In genomic region chr18:23837591-23837990, GRCh38 we compare ENCODE assay signal across 11 cellular contexts.
DNase-seq lines count a peak whose midpoint lies in the region; ATAC-seq and TF ChIP-seq lines count a peak whose summit lies in the region.
"Had no signal": no experiment of that assay in that cellular context is flagged by ENCODE, and none has a peak within 500 bp of the region (broad histone marks: within the 10 kb centered on the region; RNA-seq: fewer than 3 reads in every experiment).

No MANE protein-coding gene starts in this region.

- intact Hi-C loops in activated T-helper 1 cell treated with anti-CD3 and anti-CD28 coated beads, Interleukin-12 subunit alpha, Interleukin-12 subunit beta, Interleukin-2, Interleukin-4 antibody, amounts not matched to agents 30 ng/mL and 10 ng/mL and 1 ng/mL, durations not matched to agents 14 hours and 24 hours and 36 hours (cut with micrococcal nuclease) = loop anchor here (5.0 kb wide), 1 partner anchor 50 kb away; no protein-coding TSS in a partner anchor

- TF ChIP-seq CTCF in AG09309 (IDR thresholded peaks at IDR 0.05; ENCODE audit: control insufficient read depth, insufficient read depth, low read depth, low read length, missing control alignments) = no peak
- no peak for TF ChIP-seq CTCF in choroid plexus epithelial cell (conservative IDR thresholded peaks at IDR 0.05; ENCODE audit: low read depth, low read length)

- H3K27me3 Mint-ChIP-seq in activated T-helper 1 cell treated with anti-CD3 and anti-CD28 coated beads, Interleukin-12 subunit alpha, Interleukin-12 subunit beta, Interleukin-2, Interleukin-4 antibody, amounts not matched to agents 30 ng/mL and 10 ng/mL and 1 ng/mL, durations not matched to agents 14 hours and 24 hours and 36 hours (ENCODE audit: insufficient read depth) = peaks cover 2% of the 10 kb centered on the region

- no peaks in the 10 kb centered on the region for H3K36me3 Mint-ChIP-seq in activated T-helper 1 cell treated with anti-CD3 and anti-CD28 coated beads, Interleukin-12 subunit alpha, Interleukin-12 subunit beta, Interleukin-2, Interleukin-4 antibody, amounts not matched to agents 30 ng/mL and 10 ng/mL and 1 ng/mL, durations not matched to agents 14 hours and 24 hours and 36 hours (ENCODE audit: low read depth)
- H3K36me3 Mint-ChIP-seq: CD8-positive, alpha-beta memory T cell had no signal

- no peaks in the 10 kb centered on the region for H3K9me3 Mint-ChIP-seq in activated T-helper 1 cell treated with anti-CD3 and anti-CD28 coated beads, Interleukin-12 subunit alpha, Interleukin-12 subunit beta, Interleukin-2, Interleukin-4 antibody, amounts not matched to agents 30 ng/mL and 10 ng/mL and 1 ng/mL, durations not matched to agents 14 hours and 24 hours and 36 hours
- H3K9me3 Mint-ChIP-seq: activated T-helper 2 cell treated with anti-CD3 and anti-CD28 coated beads, Interferon-gamma antibody, Interleukin-2, Interleukin-4, amounts not matched to agents 10 μg/mL and 5 μg/mL and 100 μg/mL, durations not matched to agents 14 hours and 24 hours and 36 hours; CD8-positive, alpha-beta memory T cell had no signal

- H3K4me3 ChIP-seq in AG09309 (ENCODE audit: control insufficient read depth, low read depth, low read length) = no peak overlapping the region
- no peak overlapping the region for H3K4me3 ChIP-seq in choroid plexus epithelial cell (ENCODE audit: low read depth, low read length)

- DNase-seq in AG09309 (ENCODE audit: low read depth) (peak; percentile 62), MV-4-11 (lab: John Stamatoyannopoulos, UW) (peak; percentile 48), choroid plexus epithelial cell (ENCODE audit: low read depth) (peak; percentile 93), lung microvascular endothelial cell (ENCODE audit: low read depth in 2 of 2) (peak; percentile 80 to 94), HK-2 (ENCODE audit: unreplicated experiment) (no peak)
- no peak for DNase-seq in activated T-helper 1 cell treated with anti-CD3 and anti-CD28 coated beads, Interleukin-12 subunit alpha, Interleukin-12 subunit beta, Interleukin-2, Interleukin-4 antibody, amounts not matched to agents 30 ng/mL and 10 ng/mL and 1 ng/mL, durations not matched to agents 14 hours and 24 hours and 36 hours (ENCODE audit: low spot score)
- DNase-seq: CD8-positive, alpha-beta memory T cell; NCI-H69 had no signal

- peaks cover 7% of the 10 kb centered on the region for H3K4me1 Mint-ChIP-seq in activated T-helper 1 cell treated with anti-CD3 and anti-CD28 coated beads, Interleukin-12 subunit alpha, Interleukin-12 subunit beta, Interleukin-2, Interleukin-4 antibody, amounts not matched to agents 30 ng/mL and 10 ng/mL and 1 ng/mL, durations not matched to agents 14 hours and 24 hours and 36 hours (ENCODE audit: low read depth)

- H3K4me3 Mint-ChIP-seq in activated T-helper 1 cell treated with anti-CD3 and anti-CD28 coated beads, Interleukin-12 subunit alpha, Interleukin-12 subunit beta, Interleukin-2, Interleukin-4 antibody, amounts not matched to agents 30 ng/mL and 10 ng/mL and 1 ng/mL, durations not matched to agents 14 hours and 24 hours and 36 hours = no peak overlapping the region
- H3K4me3 Mint-ChIP-seq: CD8-positive, alpha-beta memory T cell had no signal

- H3K27ac Mint-ChIP-seq in activated T-helper 1 cell treated with anti-CD3 and anti-CD28 coated beads, Interleukin-12 subunit alpha, Interleukin-12 subunit beta, Interleukin-2, Interleukin-4 antibody, amounts not matched to agents 30 ng/mL and 10 ng/mL and 1 ng/mL, durations not matched to agents 14 hours and 24 hours and 36 hours = no peak overlapping the region
- H3K27ac Mint-ChIP-seq: activated T-helper 2 cell treated with anti-CD3 and anti-CD28 coated beads, Interferon-gamma antibody, Interleukin-2, Interleukin-4, amounts not matched to agents 10 μg/mL and 5 μg/mL and 100 μg/mL, durations not matched to agents 14 hours and 24 hours and 36 hours had no signal

- no peak for ATAC-seq in HG02763 (IDR thresholded peaks at IDR 0.05; ENCODE audit: unreplicated experiment)
- ATAC-seq in HG03196 (IDR thresholded peaks at IDR 0.05; ENCODE audit: unreplicated experiment) = no peak

Comparison
In these comparisons a context has a peak if more than half of its experiments do, and no peak if none do; other contexts are left out.
1. DNase-seq: peak in AG09309 (single experiment), MV-4-11 (single experiment), choroid plexus epithelial cell (single experiment) and lung microvascular endothelial cell (2 of 2); none in HK-2 (single experiment) and activated T-helper 1 cell treated with anti-CD3 and anti-CD28 coated beads, Interleukin-12 subunit alpha, Interleukin-12 subunit beta, Interleukin-2, Interleukin-4 antibody, amounts not matched to agents 30 ng/mL and 10 ng/mL and 1 ng/mL, durations not matched to agents 14 hours and 24 hours and 36 hours (single experiment).